8 cellular contexts compared by ENCODE assay signal in the genomic region with DNA sequence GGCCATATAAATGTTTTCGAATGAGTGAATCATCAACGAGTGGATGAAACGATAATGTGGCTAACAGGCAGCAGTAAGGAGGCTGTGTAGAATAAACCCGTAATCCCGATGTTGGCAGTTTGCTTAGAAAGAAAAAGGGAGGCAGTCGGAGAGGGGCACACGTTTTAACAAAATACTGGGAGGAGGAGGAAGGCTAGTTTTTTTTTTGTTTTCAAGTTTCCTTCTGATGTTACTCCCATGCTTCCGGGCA. TPM values are rescaled to one million over a fixed set of nuclear protein-coding genes. Genes with fewer than 3 reads are reported as not detected.
A peak's percentile ranks its signal among the peaks of the same experiment; 100 is the strongest.
DNase-seq lines count a peak whose midpoint lies in the region; ATAC-seq and TF ChIP-seq lines count a peak whose summit lies in the region.

No MANE protein-coding gene starts in this region.

- CTCF ChIA-PET in activated B cell treated with CpG ODN at 0.5 μM for 24 hours (lab: Charles Lee): interaction anchor here (1.2 to 1.7 kb wide), 4 partner anchors 14 to 365 kb away, joined by 4 to 6 read pairs (median 5); no protein-coding TSS in a partner anchor

- ATAC-seq in activated B cell treated with CpG ODN at 0.5 μM for 24 hours (ENCODE audit: low read depth): no peak
- ATAC-seq in stimulated activated effector memory CD8-positive, alpha-beta T cell treated with anti-CD3 and anti-CD28 coated beads, Interleukin-12 subunit alpha, Interleukin-12 subunit beta, amount 100 ng/mL, for 72 hours: no peak
- no peak for ATAC-seq in HG02938 (IDR thresholded peaks at IDR 0.05; ENCODE audit: unreplicated experiment)

- TF ChIP-seq CTCF in HFF-Myc (IDR thresholded peaks at IDR 0.05; ENCODE audit: low read depth, low read length, missing control alignments): no peak
- no peak for TF ChIP-seq CTCF in activated B cell treated with CpG ODN at 0.5 μM for 24 hours (IDR thresholded peaks at IDR 0.05)

- H3K36me3 Mint-ChIP-seq in activated B cell treated with CpG ODN at 0.5 μM for 24 hours (ENCODE audit: low read depth): peaks cover 18% of the 10 kb centered on the region
- H3K36me3 Mint-ChIP-seq in stimulated activated effector memory CD8-positive, alpha-beta T cell treated with anti-CD3 and anti-CD28 coated beads, Interleukin-12 subunit alpha, Interleukin-12 subunit beta, amount 100 ng/mL, for 72 hours: peaks cover 31% of the 10 kb centered on the region

- intact Hi-C loops in activated B cell treated with CpG ODN at 0.5 μM for 24 hours (cut with micrococcal nuclease): loop anchor here (2.0 kb wide), 1 partner anchor 504 kb away; the partner anchor contains the start of gene FBXO11

- no peaks in the 10 kb centered on the region for H3K27me3 Mint-ChIP-seq in activated B cell treated with CpG ODN at 0.5 μM for 24 hours

- H3K4me3 ChIP-seq in HFF-Myc (replicated peaks; ENCODE audit: low read depth, low read length): peak overlapping the region; percentile 76

- peak overlapping the region; percentile 90 for H3K27ac Mint-ChIP-seq in activated B cell treated with CpG ODN at 0.5 μM for 24 hours
- H3K27ac Mint-ChIP-seq in stimulated activated effector memory CD8-positive, alpha-beta T cell treated with anti-CD3 and anti-CD28 coated beads, Interleukin-12 subunit alpha, Interleukin-12 subunit beta, amount 100 ng/mL, for 72 hours: peak overlapping the region; percentile 98

- no peaks in the 10 kb centered on the region for H3K9me3 Mint-ChIP-seq in activated B cell treated with CpG ODN at 0.5 μM for 24 hours
- no peaks in the 10 kb centered on the region for H3K9me3 Mint-ChIP-seq in stimulated activated effector memory CD8-positive, alpha-beta T cell treated with anti-CD3 and anti-CD28 coated beads, Interleukin-12 subunit alpha, Interleukin-12 subunit beta, amount 100 ng/mL, for 72 hours

- H3K4me1 Mint-ChIP-seq in activated B cell treated with CpG ODN at 0.5 μM for 24 hours: peaks cover 25% of the 10 kb centered on the region
- peaks cover 32% of the 10 kb centered on the region for H3K4me1 Mint-ChIP-seq in stimulated activated effector memory CD8-positive, alpha-beta T cell treated with anti-CD3 and anti-CD28 coated beads, Interleukin-12 subunit alpha, Interleukin-12 subunit beta, amount 100 ng/mL, for 72 hours

- POLR2A ChIA-PET in activated B cell treated with CpG ODN at 0.5 μM for 24 hours (lab: Charles Lee): interaction anchor here (0.5 to 1.3 kb wide), 6 partner anchors 10 to 381 kb away, joined by 3 to 6 read pairs (median 3); partner anchors contain the start of gene MSH6

- DNase-seq in HFF-Myc (ENCODE audit: extremely low read depth, low read depth) (no peak), activated B cell treated with CpG ODN at 0.5 μM for 24 hours (no peak), hepatic stellate cell (ENCODE audit: low spot score) (peak; percentile 47), NK-92 (lab: John Stamatoyannopoulos, UW; ENCODE audit: unreplicated experiment) (no peak), NCI-H82 treated with DMSO at 0.1 percent for 48 hours (lab: John Stamatoyannopoulos, UW; ENCODE audit: unreplicated experiment) (no peak)
- no peak for DNase-seq in stimulated activated effector memory CD8-positive, alpha-beta T cell treated with anti-CD3 and anti-CD28 coated beads, Interleukin-12 subunit alpha, Interleukin-12 subunit beta, amount 100 ng/mL, for 72 hours (ENCODE audit: low spot score in 2 of 2)
- no peak for DNase-seq in effector CD8-positive, alpha-beta T cell (lab: John Stamatoyannopoulos, UW)

- peak overlapping the region; percentile 95 for H3K4me3 Mint-ChIP-seq in activated B cell treated with CpG ODN at 0.5 μM for 24 hours
- peak overlapping the region; percentile 97 for H3K4me3 Mint-ChIP-seq in stimulated activated effector memory CD8-positive, alpha-beta T cell treated with anti-CD3 and anti-CD28 coated beads, Interleukin-12 subunit alpha, Interleukin-12 subunit beta, amount 100 ng/mL, for 72 hours

RNA-seq across cellular contexts. Expression of gene MSH2, which starts 0.5 kb away (rescaled TPM):
- 23.1 and 25.2 TPM in 2 replicates for total RNA-seq in activated B cell treated with CpG ODN at 0.5 μM for 24 hours

RNA-seq across cellular contexts. Expression of gene EPCAM, which starts 33.4 kb away (rescaled TPM):
- total RNA-seq in activated B cell treated with CpG ODN at 0.5 μM for 24 hours: not detected in 2 replicates
